In genomic region chr15:82535566-82536408, GRCh38 we compare ENCODE assay signal across 1 cellular context.
TF ChIP-seq lines count a peak whose summit lies in the region.

No MANE protein-coding gene starts in this region.

TF ChIP-seq in K562, 482 proteins besides CTCF, POLR2A, EP300 and RAD21 (continued from another document and continues in another):
- TF ChIP-seq ZBTB11 (CRISPR knock-in tag; IDR thresholded peaks at IDR 0.05) = no peak
- TF ChIP-seq, protein P1, sequence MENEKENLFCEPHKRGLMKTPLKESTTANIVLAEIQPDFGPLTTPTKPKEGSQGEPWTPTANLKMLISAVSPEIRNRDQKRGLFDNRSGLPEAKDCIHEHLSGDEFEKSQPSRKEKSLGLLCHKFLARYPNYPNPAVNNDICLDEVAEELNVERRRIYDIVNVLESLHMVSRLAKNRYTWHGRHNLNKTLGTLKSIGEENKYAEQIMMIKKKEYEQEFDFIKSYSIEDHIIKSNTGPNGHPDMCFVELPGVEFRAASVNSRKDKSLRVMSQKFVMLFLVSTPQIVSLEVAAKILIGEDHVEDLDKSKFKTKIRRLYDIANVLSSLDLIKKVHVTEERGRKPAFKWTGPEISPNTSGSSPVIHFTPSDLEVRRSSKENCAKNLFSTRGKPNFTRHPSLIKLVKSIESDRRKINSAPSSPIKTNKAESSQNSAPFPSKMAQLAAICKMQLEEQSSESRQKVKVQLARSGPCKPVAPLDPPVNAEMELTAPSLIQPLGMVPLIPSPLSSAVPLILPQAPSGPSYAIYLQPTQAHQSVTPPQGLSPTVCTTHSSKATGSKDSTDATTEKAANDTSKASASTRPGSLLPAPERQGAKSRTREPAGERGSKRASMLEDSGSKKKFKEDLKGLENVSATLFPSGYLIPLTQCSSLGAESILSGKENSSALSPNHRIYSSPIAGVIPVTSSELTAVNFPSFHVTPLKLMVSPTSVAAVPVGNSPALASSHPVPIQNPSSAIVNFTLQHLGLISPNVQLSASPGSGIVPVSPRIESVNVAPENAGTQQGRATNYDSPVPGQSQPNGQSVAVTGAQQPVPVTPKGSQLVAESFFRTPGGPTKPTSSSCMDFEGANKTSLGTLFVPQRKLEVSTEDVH (IDR thresholded peaks at IDR 0.05; ENCODE audit: low read depth, partially characterized antibody) = peak; percentile 52
- TF ChIP-seq TEAD4 (IDR thresholded peaks at IDR 0.05; ENCODE audit: low read length) = peak; percentile 34; the same call in 1 of the 2 replicates
- no peak for TF ChIP-seq TEAD4 (CRISPR knock-in tag; IDR thresholded peaks at IDR 0.05; ENCODE audit: borderline replicate concordance)
- TF ChIP-seq RBM34 (IDR thresholded peaks at IDR 0.05; ENCODE audit: borderline replicate concordance, insufficient read depth, low read length) = no peak
- TF ChIP-seq ILF3 (IDR thresholded peaks at IDR 0.05; ENCODE audit: borderline replicate concordance) = 0 out of 2 replicates have a peak, but pooled peaks have one; percentile 5
- no peak for TF ChIP-seq MAFG (tag; conservative IDR thresholded peaks at IDR 0.05)
- no peak for TF ChIP-seq SNAPC5 (CRISPR knock-in tag; IDR thresholded peaks at IDR 0.05)
- TF ChIP-seq NCOA4 (IDR thresholded peaks at IDR 0.05; ENCODE audit: partially characterized antibody) = no peak
- no peak for TF ChIP-seq GABPB2 (CRISPR knock-in tag; conservative IDR thresholded peaks at IDR 0.05)
- TF ChIP-seq, protein P2, sequence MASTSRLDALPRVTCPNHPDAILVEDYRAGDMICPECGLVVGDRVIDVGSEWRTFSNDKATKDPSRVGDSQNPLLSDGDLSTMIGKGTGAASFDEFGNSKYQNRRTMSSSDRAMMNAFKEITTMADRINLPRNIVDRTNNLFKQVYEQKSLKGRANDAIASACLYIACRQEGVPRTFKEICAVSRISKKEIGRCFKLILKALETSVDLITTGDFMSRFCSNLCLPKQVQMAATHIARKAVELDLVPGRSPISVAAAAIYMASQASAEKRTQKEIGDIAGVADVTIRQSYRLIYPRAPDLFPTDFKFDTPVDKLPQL (IDR thresholded peaks at IDR 0.05; ENCODE audit: extremely low read depth, insufficient read length) = no peak
- no peak for TF ChIP-seq STAT5B (CRISPR knock-in tag; IDR thresholded peaks at IDR 0.05)
- 0 out of 2 replicates have a peak, but pooled peaks have one; percentile 69 for TF ChIP-seq POLR2AphosphoS5 (IDR thresholded peaks at IDR 0.05; ENCODE audit: control insufficient read depth, insufficient read depth, low read depth, low read length)
- no peak for TF ChIP-seq ESRRB (CRISPR knock-in tag; IDR thresholded peaks at IDR 0.05; ENCODE audit: borderline replicate concordance)
- TF ChIP-seq HCFC1 (IDR thresholded peaks at IDR 0.05; ENCODE audit: low read depth, low read length) = no peak
- TF ChIP-seq FOXJ3 (CRISPR knock-in tag; IDR thresholded peaks at IDR 0.05) = no peak
- TF ChIP-seq NELFE (IDR thresholded peaks at IDR 0.05; ENCODE audit: insufficient read depth, insufficient read length) = no peak
- TF ChIP-seq BCLAF1 (IDR thresholded peaks at IDR 0.05; ENCODE audit: borderline replicate concordance in 1 of 2, control insufficient read depth in 1 of 2, low read depth in 2 of 2, low read length in 1 of 2) = 0 out of 4 replicates have a peak, but pooled peaks of 1 of the 2 experiments have one; percentile 57
- no peak for TF ChIP-seq MXI1 (IDR thresholded peaks at IDR 0.05; ENCODE audit: low read depth, low read length)
- TF ChIP-seq MECOM (CRISPR knock-in tag; IDR thresholded peaks at IDR 0.05) = no peak
- TF ChIP-seq KLF16 (IDR thresholded peaks at IDR 0.05) = no peak
- no peak for TF ChIP-seq ZNF639 (CRISPR knock-in tag; conservative IDR thresholded peaks at IDR 0.05 in 1 of 2, IDR thresholded peaks at IDR 0.05 in 1 of 2)
- TF ChIP-seq KAT8 (IDR thresholded peaks at IDR 0.05; ENCODE audit: low read depth) = no peak
- no peak for TF ChIP-seq ZKSCAN1 (IDR thresholded peaks at IDR 0.05; ENCODE audit: low read depth, low read length)
- TF ChIP-seq ZNF407 (IDR thresholded peaks at IDR 0.05; ENCODE audit: low read depth) = no peak
- TF ChIP-seq ZNF12 (CRISPR knock-in tag; IDR thresholded peaks at IDR 0.05) = no peak
- TF ChIP-seq ZFP1 (CRISPR knock-in tag; IDR thresholded peaks at IDR 0.05) = no peak
- no peak for TF ChIP-seq NRF1 (conservative IDR thresholded peaks at IDR 0.05 in 1 of 2, IDR thresholded peaks at IDR 0.05 in 1 of 2)
- TF ChIP-seq, protein P3, sequence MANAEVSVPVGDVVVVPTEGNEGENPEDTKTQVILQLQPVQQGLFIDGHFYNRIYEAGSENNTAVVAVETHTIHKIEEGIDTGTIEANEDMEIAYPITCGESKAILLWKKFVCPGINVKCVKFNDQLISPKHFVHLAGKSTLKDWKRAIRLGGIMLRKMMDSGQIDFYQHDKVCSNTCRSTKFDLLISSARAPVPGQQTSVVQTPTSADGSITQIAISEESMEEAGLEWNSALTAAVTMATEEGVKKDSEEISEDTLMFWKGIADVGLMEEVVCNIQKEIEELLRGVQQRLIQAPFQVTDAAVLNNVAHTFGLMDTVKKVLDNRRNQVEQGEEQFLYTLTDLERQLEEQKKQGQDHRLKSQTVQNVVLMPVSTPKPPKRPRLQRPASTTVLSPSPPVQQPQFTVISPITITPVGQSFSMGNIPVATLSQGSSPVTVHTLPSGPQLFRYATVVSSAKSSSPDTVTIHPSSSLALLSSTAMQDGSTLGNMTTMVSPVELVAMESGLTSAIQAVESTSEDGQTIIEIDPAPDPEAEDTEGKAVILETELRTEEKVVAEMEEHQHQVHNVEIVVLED (CRISPR knock-in tag; IDR thresholded peaks at IDR 0.05) = no peak
- TF ChIP-seq HEY1 (CRISPR knock-in tag; IDR thresholded peaks at IDR 0.05; ENCODE audit: borderline replicate concordance) = no peak
- no peak for TF ChIP-seq BCL6 (CRISPR knock-in tag; IDR thresholded peaks at IDR 0.05)
- no peak for TF ChIP-seq U2AF2 (optimal IDR thresholded peaks at IDR 0.05; ENCODE audit: low read depth, low read length)
- TF ChIP-seq KDM5B (IDR thresholded peaks at IDR 0.05; ENCODE audit: insufficient replicate concordance, low read depth, low read length) = peak; percentile 50
- no peak for TF ChIP-seq MYBL2 (IDR thresholded peaks at IDR 0.05; ENCODE audit: low read depth)
- TF ChIP-seq MYBL2 (CRISPR knock-in tag; IDR thresholded peaks at IDR 0.05; ENCODE audit: borderline replicate concordance) = no peak
- no peak for TF ChIP-seq ZNF324 (CRISPR knock-in tag; IDR thresholded peaks at IDR 0.05)
- no peak for TF ChIP-seq KAT2B (IDR thresholded peaks at IDR 0.05; ENCODE audit: low read depth, low read length)
- no peak for TF ChIP-seq BCOR (IDR thresholded peaks at IDR 0.05)
